Comparison of ENCODE assay signal across 7 cellular contexts in the genomic region with DNA sequence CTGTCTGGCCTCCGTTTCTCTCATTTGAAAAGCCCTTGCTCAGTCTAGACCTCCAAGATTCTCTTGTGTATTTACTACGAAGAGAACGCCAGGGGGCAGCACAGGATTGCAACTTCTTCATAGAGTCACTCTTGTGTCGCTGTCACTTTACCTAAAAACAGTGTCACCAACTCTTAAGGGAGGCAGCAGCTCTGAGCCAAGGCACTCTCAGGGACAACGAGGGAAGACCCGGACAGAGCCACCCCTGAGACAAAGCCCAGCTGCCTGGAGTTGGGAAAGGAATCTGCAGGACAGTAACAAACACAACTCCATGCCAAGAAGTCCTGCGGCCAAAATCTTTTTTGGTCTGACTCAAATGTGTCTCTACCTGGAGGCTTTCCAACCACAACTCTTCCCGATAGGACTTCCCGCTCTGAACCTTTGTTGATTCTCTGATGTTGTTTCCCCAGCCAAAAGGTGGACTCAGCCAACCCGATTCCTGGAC. TPM values are rescaled to one million over a fixed set of nuclear protein-coding genes. Genes with fewer than 3 reads are reported as not detected.
DNase-seq lines count a peak whose midpoint lies in the region; ATAC-seq, FAIRE-seq and TF ChIP-seq lines count a peak whose summit lies in the region.

No MANE protein-coding gene starts in this region.

- H3K27me3 ChIP-seq in WERI-Rb-1 (ENCODE audit: insufficient read depth, low read depth, severe bottlenecking) (no peaks in the 10 kb centered on the region), bronchial epithelial cell (ENCODE audit: control insufficient read depth, insufficient read depth, low read length) (no peaks in the 10 kb centered on the region), kidney epithelial cell (ENCODE audit: control insufficient read depth, insufficient read depth, low read length) (no peaks in the 10 kb centered on the region)

- in situ Hi-C loops in GM13977 (cut with MboI; ENCODE audit: low pct_unique_long_range_greater_than_20kb, low sequenced_read_pairs, unreplicated experiment) = loop anchor here (10.0 kb wide), 2 partner anchors 59 to 129 kb away; a partner anchor contains a TSS

- ATAC-seq in HG03060 (IDR thresholded peaks at IDR 0.05; ENCODE audit: low read depth, unreplicated experiment) = peak; percentile 52

- H3K36me3 ChIP-seq in WERI-Rb-1 (no peaks in the 10 kb centered on the region), bronchial epithelial cell (ENCODE audit: control insufficient read depth, insufficient read depth, low read length) (no peaks in the 10 kb centered on the region), kidney epithelial cell (ENCODE audit: control insufficient read depth, insufficient read depth, low read length) (no peaks in the 10 kb centered on the region)

- no peak overlapping the region for H3K27ac ChIP-seq in WERI-Rb-1

- peak; percentile 47 for FAIRE-seq in bronchial epithelial cell (lab: Jason Lieb, UNC)

- H3K9me3 ChIP-seq in WERI-Rb-1 (ENCODE audit: severe bottlenecking) = no peaks in the 10 kb centered on the region

- H3K4me3 ChIP-seq in WERI-Rb-1 (ENCODE audit: low read depth, low read length) (no peak overlapping the region), bronchial epithelial cell (ENCODE audit: low read depth, low read length) (no peak overlapping the region), kidney epithelial cell (ENCODE audit: low read depth, low read length) (no peak overlapping the region)

- DNase-seq in GM13977 (ENCODE audit: low spot score) = peak; percentile 77
- peak; percentile 46 for DNase-seq in NCI-H2171 (lab: John Stamatoyannopoulos, UW)
- DNase-seq in WERI-Rb-1 = peak; percentile 72
- DNase-seq in bronchial epithelial cell (ENCODE audit: low read depth) = peak; percentile 63
- peak; percentile 43 for DNase-seq in kidney epithelial cell (ENCODE audit: low read depth)
- peak; percentile 68 to 75 (median 70) for DNase-seq in stimulated activated CD4-positive, alpha-beta T cell treated with anti-CD3 and anti-CD28 coated beads, Interleukin-1b, Interleukin-23, amount 100 ng/mL, for 24 hours (ENCODE audit: low read depth in 4 of 4, low spot score in 1 of 4)

- TF ChIP-seq CTCF in GM13977 (IDR thresholded peaks at IDR 0.05; ENCODE audit: extremely low read depth, insufficient read depth, missing control alignments) (peak; percentile 74), WERI-Rb-1 (IDR thresholded peaks at IDR 0.05; ENCODE audit: low read depth, low read length) (peak; percentile 68), bronchial epithelial cell (IDR thresholded peaks at IDR 0.05; ENCODE audit: insufficient read depth, low read length, severe bottlenecking) (peak; percentile 77), kidney epithelial cell (IDR thresholded peaks at IDR 0.05; ENCODE audit: insufficient read depth, low read length, poor library complexity, severe bottlenecking) (peak; percentile 69)

RNA-seq across cellular contexts. Expression of a gene that starts 9.6 kb away (rescaled TPM):
- 7.6 and 9.9 TPM in 2 replicates for total RNA-seq in bronchial epithelial cell
- total RNA-seq in kidney epithelial cell = 15.7 and 27.7 TPM in 2 replicates

RNA-seq across cellular contexts. Expression of a gene that starts 9.9 kb away (rescaled TPM):
- 0.38 TPM in 1 of 2 replicates, not detected in the other for total RNA-seq in bronchial epithelial cell
- total RNA-seq in kidney epithelial cell = not detected in 2 replicates

RNA-seq across cellular contexts. Expression of a gene that starts 43.2 kb away (rescaled TPM):
- total RNA-seq in bronchial epithelial cell = 0.90 and 3.9 TPM in 2 replicates
- 8.7 and 14.3 TPM in 2 replicates for total RNA-seq in kidney epithelial cell

RNA-seq across cellular contexts. Expression of a gene that starts 57.6 kb away (rescaled TPM):
- total RNA-seq in bronchial epithelial cell (7.3 and 10.3 TPM in 2 replicates), kidney epithelial cell (18.5 and 26.5 TPM in 2 replicates)
